Comparison of ENCODE assay signal across 21 cellular contexts in genomic region chr7:31995134-31995533, GRCh38.
"Had no signal": no experiment of that assay in that cellular context is flagged by ENCODE, and none has a peak within 500 bp of the region (broad histone marks: within the 10 kb centered on the region; RNA-seq: fewer than 3 reads in every experiment).

No MANE protein-coding gene starts in this region.

- H3K36me3 ChIP-seq: left ventricle myocardium inferior, pancreas, prostate gland, sigmoid colon, spleen, suprapubic skin, thoracic aorta, tibial artery, upper lobe of right lung had no signal

- DNase-seq: islet precursor cell; left ventricle myocardium inferior; naive thymus-derived CD8-positive, alpha-beta T cell; nucleus accumbens; pancreas; retina; right cardiac atrium; sigmoid colon; small intestine; spleen; stimulated activated CD4-positive, alpha-beta T cell treated with anti-CD3 and anti-CD28 coated beads, Interleukin-4, amount 100 ng/mL, for 24 hours; stimulated activated naive CD4-positive, alpha-beta T cell; tibial artery; trophoblast cell; upper lobe of right lung had no signal

- H3K4me3 ChIP-seq: left ventricle myocardium inferior, lung, pancreas, prostate gland, sigmoid colon, spleen, suprapubic skin, thoracic aorta, tibial artery, upper lobe of right lung had no signal

- ATAC-seq: naive thymus-derived CD8-positive, alpha-beta T cell; pancreas; right cardiac atrium; stimulated activated effector memory CD8-positive, alpha-beta T cell treated with anti-CD3 and anti-CD28 coated beads, Interleukin-12 subunit alpha, Interleukin-12 subunit beta, amount 100 ng/mL, for 72 hours had no signal

- FAIRE-seq: pancreas, small intestine, urothelium cell line had no signal

- H3K4me1 ChIP-seq: pancreas, prostate gland, sigmoid colon, spleen, suprapubic skin, upper lobe of right lung had no signal

- H3K27ac ChIP-seq: pancreas, prostate gland, sigmoid colon, spleen, suprapubic skin, thoracic aorta, tibial artery, upper lobe of right lung had no signal

- H3K27me3 ChIP-seq: pancreas, sigmoid colon, spleen, suprapubic skin, tibial artery, upper lobe of right lung had no signal

- H3K9me3 ChIP-seq: left ventricle myocardium inferior, pancreas, prostate gland, sigmoid colon, suprapubic skin, thoracic aorta, tibial artery, upper lobe of right lung had no signal
